Comparison of ENCODE assay signal across 13 cellular contexts in genomic region chr1:85319488-85319887, GRCh38.
"Had no signal": no experiment of that assay in that cellular context is flagged by ENCODE, and none has a peak within 500 bp of the region (broad histone marks: within the 10 kb centered on the region; RNA-seq: fewer than 3 reads in every experiment).

No MANE protein-coding gene starts in this region.

- H3K36me3 ChIP-seq: colonic mucosa, lower lobe of right lung, right atrium auricular region, thyroid gland, uterus had no signal

- H3K9me3 Mint-ChIP-seq: activated naive CD8-positive, alpha-beta T cell treated with anti-CD3 and anti-CD28 coated beads, Interleukin-2, amount 10 ng/mL, durations not matched to agents 7 days and 5 days had no signal

- H3K27me3 ChIP-seq: colonic mucosa, right atrium auricular region, thyroid gland, uterus had no signal

- FAIRE-seq: small intestine had no signal

- H3K27ac ChIP-seq: colonic mucosa, lower lobe of right lung, right atrium auricular region, thyroid gland, uterus, VCaP had no signal

- DNase-seq: activated CD4-positive, alpha-beta T cell treated with anti-CD3 and anti-CD28 coated beads for 36 hours; activated CD8-positive, alpha-beta memory T cell treated with anti-CD3 and anti-CD28 coated beads, Interleukin-2, amount 50 U/mL, for 48 hours; activated CD8-positive, alpha-beta T cell treated with anti-CD3 and anti-CD28 coated beads, Interleukin-2, amount 10 ng/mL, durations not matched to agents 7 days and 5 days; activated naive CD8-positive, alpha-beta T cell treated with anti-CD3 and anti-CD28 coated beads, Interleukin-2, amount 10 ng/mL, durations not matched to agents 7 days and 5 days; colonic mucosa; glutamatergic neuron; lower lobe of right lung; midbrain; small intestine; thyroid gland; uterus had no signal

- ATAC-seq: activated CD8-positive, alpha-beta T cell treated with anti-CD3 and anti-CD28 coated beads, Interleukin-2, amount 10 ng/mL, durations not matched to agents 7 days and 5 days; lower lobe of right lung had no signal

- H3K4me1 ChIP-seq: colonic mucosa, uterus had no signal

- H3K27ac Mint-ChIP-seq: activated CD4-positive, alpha-beta T cell treated with anti-CD3 and anti-CD28 coated beads for 36 hours; activated CD8-positive, alpha-beta T cell treated with anti-CD3 and anti-CD28 coated beads, Interleukin-2, amount 10 ng/mL, durations not matched to agents 7 days and 5 days; activated naive CD8-positive, alpha-beta T cell treated with anti-CD3 and anti-CD28 coated beads, Interleukin-2, amount 10 ng/mL, durations not matched to agents 7 days and 5 days had no signal

- H3K36me3 Mint-ChIP-seq: activated naive CD8-positive, alpha-beta T cell treated with anti-CD3 and anti-CD28 coated beads, Interleukin-2, amount 10 ng/mL, durations not matched to agents 7 days and 5 days had no signal

- H3K4me3 ChIP-seq: colonic mucosa, lower lobe of right lung, right atrium auricular region, thyroid gland, uterus had no signal

- H3K4me3 Mint-ChIP-seq: activated CD4-positive, alpha-beta T cell treated with anti-CD3 and anti-CD28 coated beads for 36 hours; activated CD8-positive, alpha-beta T cell treated with anti-CD3 and anti-CD28 coated beads, Interleukin-2, amount 10 ng/mL, durations not matched to agents 7 days and 5 days; activated naive CD8-positive, alpha-beta T cell treated with anti-CD3 and anti-CD28 coated beads, Interleukin-2, amount 10 ng/mL, durations not matched to agents 7 days and 5 days had no signal

- H3K9me3 ChIP-seq: colonic mucosa, lower lobe of right lung, right atrium auricular region, thyroid gland, uterus had no signal
